Comparison of ENCODE assay signal across 8 cellular contexts in the genomic region with DNA sequence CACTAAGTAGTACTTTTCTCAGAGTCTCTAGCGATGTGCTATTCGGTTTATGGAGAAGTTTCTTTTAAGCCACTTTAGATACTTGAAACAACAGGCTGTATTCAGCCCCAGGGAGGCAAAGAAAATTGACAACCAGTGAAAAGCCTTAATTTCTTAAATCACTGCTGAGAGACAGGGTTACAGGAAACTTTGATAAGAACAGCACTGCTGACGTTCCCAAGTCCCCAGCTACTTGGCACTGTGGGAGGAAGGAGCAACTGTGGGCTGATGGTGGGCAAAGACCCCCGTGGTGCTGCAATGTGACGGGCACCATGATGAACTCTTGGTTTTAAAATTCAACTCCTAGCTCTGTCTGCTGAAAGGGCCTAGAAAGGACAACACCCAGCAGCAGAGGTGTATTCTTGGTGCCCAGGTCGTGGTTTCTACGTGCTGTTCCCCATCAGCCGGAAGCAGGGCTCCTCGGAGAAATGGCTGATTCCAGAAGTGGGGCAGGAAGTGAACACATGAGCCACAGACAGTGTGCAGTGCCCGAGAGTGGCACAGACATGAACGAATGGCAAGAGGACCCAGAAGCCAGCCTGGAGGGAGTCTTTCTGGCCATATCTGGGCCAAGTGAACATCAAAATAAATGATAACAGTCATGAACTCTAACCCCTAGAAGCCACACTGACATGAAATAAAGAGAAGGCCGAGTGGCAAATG. TPM values are rescaled to one million over a fixed set of nuclear protein-coding genes. Genes with fewer than 3 reads are reported as not detected.
DNase-seq lines count a peak whose midpoint lies in the region; ATAC-seq and TF ChIP-seq lines count a peak whose summit lies in the region.

No MANE protein-coding gene starts in this region.

- H3K79me2 ChIP-seq in mammary epithelial cell (ENCODE audit: insufficient read depth, low read length), result peaks cover 100% of the 10 kb centered on the region

- no peaks in the 10 kb centered on the region for H3K9me3 ChIP-seq in mammary epithelial cell (replicated peaks; ENCODE audit: insufficient read depth, low read length)
- H3K9me3 ChIP-seq in lower lobe of right lung, result no peaks in the 10 kb centered on the region
- H3K9me3 ChIP-seq in body of pancreas, result no peaks in the 10 kb centered on the region

- in situ Hi-C loops in mammary epithelial cell (cut with MboI; ENCODE audit: low sequenced_read_pairs in 2 of 2), result no loop called here

- H3K4me3 ChIP-seq in mammary epithelial cell (replicated peaks in 1 of 3; ENCODE audit: insufficient read depth in 1 of 3, low read depth in 2 of 3, low read length in 3 of 3) (no peak overlapping the region), lower lobe of right lung (no peak overlapping the region), body of pancreas (no peak overlapping the region)

- no peak overlapping the region for H3K4me3 Mint-ChIP-seq in MCF 10A (ENCODE audit: unreplicated experiment)
- peak overlapping the region; percentile 11 for H3K4me3 Mint-ChIP-seq in type B pancreatic cell

- CTCF ChIA-PET in MCF 10A (lab: Yijun Ruan, JAX) (interaction anchor here (0.6 to 1.6 kb wide), 2 partner anchors 11 to 67 kb away, joined by 3 to 5 read pairs; no protein-coding TSS in a partner anchor), mammary epithelial cell (lab: Charles Lee; ENCODE audit: low non-redundant PET) (no interaction called here)

- dilution Hi-C loops in mammary epithelial cell (cut with HindIII; ENCODE audit: low sequenced_read_pairs), result no loop called here

- H3K4me1 ChIP-seq in mammary epithelial cell (ENCODE audit: insufficient read depth, low read length), result peaks cover 61% of the 10 kb centered on the region
- peaks cover 81% of the 10 kb centered on the region for H3K4me1 ChIP-seq in lower lobe of right lung
- H3K4me1 ChIP-seq in body of pancreas, result peaks cover 49% of the 10 kb centered on the region

- H3K4me2 ChIP-seq in mammary epithelial cell (ENCODE audit: insufficient read depth, low read depth, low read length), result no peak overlapping the region

- H3K27ac ChIP-seq in mammary epithelial cell (ENCODE audit: insufficient read depth, low read depth, low read length) (no peak overlapping the region), lower lobe of right lung (peak overlapping the region; percentile 98), caudate nucleus (ENCODE audit: low read depth, low read length) (no peak overlapping the region), body of pancreas (peak overlapping the region in 1 of 4 donors; percentile 85)

- H3K27me3 ChIP-seq in mammary epithelial cell (ENCODE audit: insufficient read depth, low read length) (no peaks in the 10 kb centered on the region), lower lobe of right lung (ENCODE audit: low read depth) (no peaks in the 10 kb centered on the region), body of pancreas (no peaks in the 10 kb centered on the region)

- WGBS in mammary epithelial cell (ENCODE audit: low coverage, missing lambda C conversion rate), result 91% methylated on average over 10 of the region's 12 CpGs
- WGBS in body of pancreas, 2 donors, result 60 to 73% methylated on average over 9 to 12 of the region's 12 CpGs

- H3K27me3 Mint-ChIP-seq in MCF 10A (ENCODE audit: insufficient read depth, unreplicated experiment) (no peaks in the 10 kb centered on the region), type B pancreatic cell (no peaks in the 10 kb centered on the region)

- H3K36me3 ChIP-seq in mammary epithelial cell (ENCODE audit: insufficient read depth, low read length) (peaks cover 3% of the 10 kb centered on the region), lower lobe of right lung (peaks cover 33% of the 10 kb centered on the region), body of pancreas (replicated peaks in 1 of 2; ENCODE audit: insufficient read depth in 1 of 2, low read depth in 2 of 2) (peaks cover 0 to 3% of the 10 kb centered on the region in 2 donors)

- TF ChIP-seq POLR2A in body of pancreas (IDR thresholded peaks at IDR 0.05), result no peak

- peaks cover 48% of the 10 kb centered on the region for H3K4me1 Mint-ChIP-seq in MCF 10A (ENCODE audit: insufficient read depth, unreplicated experiment)
- H3K4me1 Mint-ChIP-seq in type B pancreatic cell (ENCODE audit: unreplicated experiment), result peaks cover 50% of the 10 kb centered on the region

- H3K9ac ChIP-seq in mammary epithelial cell (ENCODE audit: insufficient read depth, low read length), result no peak overlapping the region

- BruUV-seq in MCF 10A (replicated peaks; lab: Mats Ljungman, UMichigan) (no TSS peak), mammary epithelial cell (replicated peaks; lab: Mats Ljungman, UMichigan) (no TSS peak)

- peaks cover 7% of the 10 kb centered on the region for H4K20me1 ChIP-seq in mammary epithelial cell (ENCODE audit: insufficient read depth, low read length)

- peaks cover 57% of the 10 kb centered on the region for H3K36me3 Mint-ChIP-seq in MCF 10A (ENCODE audit: insufficient read depth, unreplicated experiment)
- peaks cover 8% of the 10 kb centered on the region for H3K36me3 Mint-ChIP-seq in type B pancreatic cell

- H3K27ac Mint-ChIP-seq in MCF 10A (ENCODE audit: low read depth, unreplicated experiment) (peak overlapping the region; percentile 89), type B pancreatic cell (peak overlapping the region; percentile 62)

- no peaks in the 10 kb centered on the region for H3K9me3 Mint-ChIP-seq in MCF 10A (ENCODE audit: unreplicated experiment)
- H3K9me3 Mint-ChIP-seq in type B pancreatic cell, result no peaks in the 10 kb centered on the region

- no peak for TF ChIP-seq CTCF in MCF 10A (IDR thresholded peaks at IDR 0.05; ENCODE audit: unreplicated experiment)
- TF ChIP-seq CTCF in mammary epithelial cell (conservative IDR thresholded peaks at IDR 0.05 in 1 of 2, IDR thresholded peaks at IDR 0.05 in 1 of 2; ENCODE audit: extremely low read depth in 1 of 2, insufficient read depth in 1 of 2, low read depth in 1 of 2, low read length in 2 of 2), result no peak
- no peak for TF ChIP-seq CTCF in lower lobe of right lung (IDR thresholded peaks at IDR 0.05)
- TF ChIP-seq CTCF in type B pancreatic cell (conservative IDR thresholded peaks at IDR 0.05), result no peak
- TF ChIP-seq CTCF in body of pancreas (IDR thresholded peaks at IDR 0.05), result no peak

- ATAC-seq in lower lobe of right lung, result no peak
- ATAC-seq in body of pancreas, result no peak

- intact Hi-C loops in MCF 10A (cut with micrococcal nuclease), result no loop called here
- intact Hi-C loops in mammary epithelial cell (cut with micrococcal nuclease), result no loop called here
- intact Hi-C loops in lower lobe of right lung (cut with DNase I), result no loop called here
- intact Hi-C loops in body of pancreas (cut with DNase I), result no loop called here

- no peak for DNase-seq in MCF 10A (ENCODE audit: unreplicated experiment)
- no peak for DNase-seq in mammary epithelial cell
- DNase-seq in activated naive CD4-positive, alpha-beta T cell treated with Interleukin-2 at 50 U/mL for 16 hours, result peak; percentile 47
- DNase-seq in lower lobe of right lung, result no peak
- DNase-seq in type B pancreatic cell (ENCODE audit: extremely low spot score, unreplicated experiment), result no peak
- no peak for DNase-seq in NCI-H524 treated with DMSO at 0.1 percent for 48 hours (lab: John Stamatoyannopoulos, UW)
- no peak for DNase-seq in caudate nucleus (lab: John Stamatoyannopoulos, UW)
- DNase-seq in body of pancreas, result no peak

- no peak overlapping the region for H2AFZ ChIP-seq in mammary epithelial cell (ENCODE audit: low read depth, low read length)

- POLR2A ChIA-PET in MCF 10A (lab: Yijun Ruan, JAX), result interaction anchor here (0.6 to 1.0 kb wide), 2 partner anchors 9 to 42 kb away, joined by 3 to 4 read pairs; no protein-coding TSS in a partner anchor

RNA-seq across cellular contexts. Expression of a gene that starts 5.3 kb away (rescaled TPM):
- total RNA-seq in MCF 10A (2022) (326 and 338 TPM in 2 replicates), mammary epithelial cell (100 to 1,000 TPM; 131 to 269 TPM), lower lobe of right lung (209 TPM), type B pancreatic cell (ENCODE audit: low replicate concordance) (168 and 195 TPM in 2 replicates), body of pancreas (100 to 1,000 TPM in 1 of 2 donors, 10 to 100 TPM in 1; 71.5 to 106 TPM)
- 146 TPM for polyA plus RNA-seq in mammary epithelial cell
- 174 TPM for polyA minus RNA-seq in mammary epithelial cell

RNA-seq across cellular contexts. Expression of a gene that starts 50.3 kb away (rescaled TPM):
- total RNA-seq in MCF 10A (2022) (59.5 and 62.3 TPM in 2 replicates), mammary epithelial cell (10 to 100 TPM; 58.1 to 58.8 TPM), lower lobe of right lung (88.2 TPM), type B pancreatic cell (ENCODE audit: low replicate concordance) (61.0 and 81.2 TPM in 2 replicates), body of pancreas (10 to 100 TPM; 20.4 to 33.2 TPM)
- polyA plus RNA-seq in mammary epithelial cell, result 89.6 TPM
- 52.9 TPM for polyA minus RNA-seq in mammary epithelial cell

RNA-seq across cellular contexts. Expression of a gene that starts 52.5 kb away (rescaled TPM):
- total RNA-seq in MCF 10A (2022) (24.8 and 29.3 TPM in 2 replicates), mammary epithelial cell (1 to 10 TPM in 1 of 2 donors, not detected in 1; 2.7 TPM), lower lobe of right lung (468 TPM), type B pancreatic cell (ENCODE audit: low replicate concordance) (0.36 and 0.80 TPM in 2 replicates), body of pancreas (10 to 100 TPM; 17.8 to 23.3 TPM)
- polyA plus RNA-seq in mammary epithelial cell, result 1.8 TPM
- not detected for polyA minus RNA-seq in mammary epithelial cell

Comparison
In these comparisons a context has a peak if more than half of its experiments do, and no peak if none do; other contexts are left out.
1. RNA of a gene that starts 52.5 kb away (total RNA-seq): 468 TPM in lower lobe of right lung (single experiment); 24.8 to 29.3 TPM in MCF 10A, 17.8 to 23.3 TPM in body of pancreas, 2.7 TPM in mammary epithelial cell and 0.36 to 0.80 TPM in type B pancreatic cell; every median in the first group is over 10 times any median in the second.